In genomic region chr6:73538116-73538779, GRCh38 we compare ENCODE assay signal across 19 cellular contexts. TPM values are rescaled to one million over a fixed set of nuclear protein-coding genes. Genes with fewer than 3 reads are reported as not detected.
A peak's percentile ranks its signal among the peaks of the same experiment; 100 is the strongest.
DNase-seq lines count a peak whose midpoint lies in the region; ATAC-seq, FAIRE-seq and TF ChIP-seq lines count a peak whose summit lies in the region.
"Had no signal": no experiment of that assay in that cellular context is flagged by ENCODE, and none has a peak within 500 bp of the region (broad histone marks: within the 10 kb centered on the region; RNA-seq: fewer than 3 reads in every experiment).

No MANE protein-coding gene starts in this region.

- no peak overlapping the region for H2BK5ac ChIP-seq in H1 (ENCODE audit: low read depth, low read length)

- no peak overlapping the region for H2BK120ac ChIP-seq in H1 (replicated peaks; ENCODE audit: low read depth, low read length)

- H3K27ac Mint-ChIP-seq in HFFc6 (no peak overlapping the region), endodermal cell (no peak overlapping the region)
- H3K27ac Mint-ChIP-seq: GM23338 had no signal

- H3K27ac ChIP-seq in H1 (ENCODE audit: low read depth, low read length) (no peak overlapping the region), transverse colon (no peak overlapping the region), endodermal cell (ENCODE audit: low read depth, low read length) (no peak overlapping the region), lower lobe of right lung (no peak overlapping the region)
- H3K27ac ChIP-seq: HL-60 had no signal

- H3K9me3 ChIP-seq in H1 (ENCODE audit: insufficient read depth in 2 of 2, low read depth in 1 of 2, low read length in 1 of 2) (no peaks in the 10 kb centered on the region), transverse colon (no peaks in the 10 kb centered on the region), endodermal cell (ENCODE audit: control insufficient read depth, low read length) (no peaks in the 10 kb centered on the region), lower lobe of right lung (no peaks in the 10 kb centered on the region)

- no peak for TF ChIP-seq POLR2A in H1 (IDR thresholded peaks at IDR 0.05; ENCODE audit: control extremely low read depth in 1 of 2, low read depth in 2 of 2, low read length in 2 of 2)
- no peak for TF ChIP-seq POLR2A in transverse colon (IDR thresholded peaks at IDR 0.05)

- CTCF ChIA-PET in H1 (lab: Charles Lee; ENCODE audit: partially characterized antibody) = interaction anchor here (2.3 kb wide), 1 partner anchor 21 kb away, joined by 8 read pairs; no protein-coding TSS in a partner anchor

- intact Hi-C loops in transverse colon (cut with DNase I; ENCODE audit: low total_unique reads) = no loop called here
- intact Hi-C loops in lower lobe of right lung (cut with DNase I) = no loop called here

- H4K5ac ChIP-seq in H1 (ENCODE audit: insufficient read length, low read depth, low read length) = no peak overlapping the region

- no peak overlapping the region for H2AK5ac ChIP-seq in H1 (ENCODE audit: low read depth, low read length)

- in situ Hi-C loops in GM13977 (cut with MboI; ENCODE audit: low pct_unique_long_range_greater_than_20kb, low sequenced_read_pairs, unreplicated experiment) = no loop called here
- in situ Hi-C loops in transverse colon (cut with MboI; ENCODE audit: low pct_ligation_motif_present in 1 of 4, low pct_unique_long_range_greater_than_20kb in 1 of 4, low sequenced_read_pairs in 3 of 4) = no loop called here

- H3K4me2 ChIP-seq in H1 (ENCODE audit: insufficient read depth in 1 of 2, low read depth in 2 of 2, low read length in 2 of 2) = no peak overlapping the region
- H3K4me2 ChIP-seq: GM23338 had no signal

- H3K4me3 ChIP-seq in H1 (ENCODE audit: extremely low read depth in 1 of 4, insufficient read depth in 2 of 4, low read depth in 3 of 4, low read length in 4 of 4) (no peak overlapping the region), transverse colon (no peak overlapping the region), endodermal cell (ENCODE audit: low read length) (no peak overlapping the region), lower lobe of right lung (no peak overlapping the region)
- H3K4me3 ChIP-seq: GM23338 had no signal

- no peak overlapping the region for H3K9ac ChIP-seq in H1 (replicated peaks in 1 of 4; ENCODE audit: extremely low read depth in 1 of 4, low read depth in 3 of 4, low read length in 3 of 4)
- no peak overlapping the region for H3K9ac ChIP-seq in endodermal cell (ENCODE audit: extremely low read depth, low read length, poor library complexity, severe bottlenecking)

- H3K4me1 ChIP-seq in H1 (replicated peaks in 1 of 4; ENCODE audit: control insufficient read depth in 3 of 4, insufficient read depth in 4 of 4, low read length in 3 of 4) (no peaks in the 10 kb centered on the region), transverse colon (no peaks in the 10 kb centered on the region), endodermal cell (ENCODE audit: control insufficient read depth, insufficient read depth, low read length) (no peaks in the 10 kb centered on the region), lower lobe of right lung (no peaks in the 10 kb centered on the region)

- H2BK12ac ChIP-seq in H1 (ENCODE audit: low read depth, low read length) = no peak overlapping the region

- H4K91ac ChIP-seq in H1 (replicated peaks; ENCODE audit: insufficient read length, low read length) = no peak overlapping the region

- H2AFZ ChIP-seq in H1 (ENCODE audit: low read length) = no peak overlapping the region
- H2AFZ ChIP-seq: GM23338 had no signal

- no peak overlapping the region for H3K56ac ChIP-seq in H1 (replicated peaks; ENCODE audit: insufficient read length, low read depth, low read length)

- no peak overlapping the region for H3K4ac ChIP-seq in H1 (replicated peaks; ENCODE audit: insufficient read length, low read depth, low read length)

- H2BK20ac ChIP-seq in H1 (ENCODE audit: low read length) = 0 out of 2 replicates have a peak overlapping the region, but pooled peaks have one; percentile 66

- DNase-seq in GM13977 (ENCODE audit: low spot score) = no peak
- no peak for DNase-seq in H1 (ENCODE audit: low read depth in 1 of 2, low spot score in 2 of 2)
- DNase-seq in HFFc6 = no peak
- DNase-seq in transverse colon = no peak
- DNase-seq in endodermal cell = no peak
- DNase-seq in lower lobe of right lung = no peak
- DNase-seq: CD4-positive, alpha-beta memory T cell; DMS79 treated with DMSO at 0.1 percent for 48 hours; NCI-H1105 treated with DMSO at 0.1 percent for 48 hours; NCI-H187 treated with DMSO at 0.1 percent for 48 hours; NCI-H69; NK-92 treated with Interleukin-12 subunit alpha and Interleukin-12 subunit beta, amount 100 ng/mL, for 24 hours; OCI-M1; RPMI8226 had no signal

- H3K36me3 ChIP-seq in H1 (ENCODE audit: control insufficient read depth in 2 of 4, insufficient read depth in 4 of 4, low read length in 3 of 4) (no peaks in the 10 kb centered on the region), transverse colon (no peaks in the 10 kb centered on the region), endodermal cell (ENCODE audit: control insufficient read depth, insufficient read depth, low read length) (no peaks in the 10 kb centered on the region), lower lobe of right lung (no peaks in the 10 kb centered on the region)

- TF ChIP-seq EP300 in H1 (IDR thresholded peaks at IDR 0.05; ENCODE audit: borderline replicate concordance in 1 of 2, low read depth in 2 of 2, low read length in 2 of 2) (no peak), transverse colon (IDR thresholded peaks at IDR 0.05; ENCODE audit: low read depth) (no peak)

- no peaks in the 10 kb centered on the region for H3K79me2 ChIP-seq in H1 (ENCODE audit: control insufficient read depth in 1 of 2, insufficient read depth in 2 of 2, low read length in 2 of 2)

- 90% methylated on average over 10 of the region's 10 CpGs; no CpG with 5 or more reads in 1 of the 2 experiments for WGBS in H1 (ENCODE audit: extremely low coverage in 1 of 2, insufficient coverage in 1 of 2, insufficient read length in 1 of 2, insufficient replicate concordance in 2 of 2, low coverage in 1 of 2, low lambda C conversion rate in 2 of 2, missing lambda C conversion rate in 1 of 2), 2 experiments
- 76 to 83% methylated on average over 3 to 10 of the region's 10 CpGs for WGBS in transverse colon (ENCODE audit: low coverage in 1 of 2), 2 donors
- WGBS in endodermal cell (ENCODE audit: insufficient coverage in 1 of 2, insufficient read length in 1 of 2), 2 experiments = 89 to 91% methylated on average over 4 to 10 of the region's 10 CpGs

- H4K20me1 ChIP-seq in H1 (replicated peaks in 1 of 2; ENCODE audit: control insufficient read depth in 1 of 2, insufficient read depth in 2 of 2, low read length in 2 of 2) = no peaks in the 10 kb centered on the region

- H4K8ac ChIP-seq in H1 (ENCODE audit: extremely low read depth, insufficient read depth, low read length) = no peak overlapping the region

- H3K27me3 Mint-ChIP-seq in HFFc6 (ENCODE audit: insufficient read depth) = peaks cover 2% of the 10 kb centered on the region
- H3K27me3 Mint-ChIP-seq in endodermal cell (ENCODE audit: insufficient read depth) = no peaks in the 10 kb centered on the region
- H3K27me3 Mint-ChIP-seq: CD4-positive, alpha-beta memory T cell had no signal

- no peaks in the 10 kb centered on the region for H3K36me3 Mint-ChIP-seq in HFFc6 (ENCODE audit: low read depth)
- H3K36me3 Mint-ChIP-seq in endodermal cell (ENCODE audit: low read depth) = no peaks in the 10 kb centered on the region
- H3K36me3 Mint-ChIP-seq: CD4-positive, alpha-beta memory T cell had no signal

- no peaks in the 10 kb centered on the region for H3K23me2 ChIP-seq in H1 (ENCODE audit: low read depth, low read length)

- peak; percentile 6 for TF ChIP-seq CTCF in GM13977 (IDR thresholded peaks at IDR 0.05; ENCODE audit: extremely low read depth, insufficient read depth, missing control alignments)
- no peak for TF ChIP-seq CTCF in H1 (IDR thresholded peaks at IDR 0.05; ENCODE audit: control extremely low read depth in 1 of 3, insufficient read depth in 1 of 3, low read depth in 1 of 3, low read length in 3 of 3)
- no peak for TF ChIP-seq CTCF in HFFc6 (IDR thresholded peaks at IDR 0.05)
- no peak for TF ChIP-seq CTCF in transverse colon (IDR thresholded peaks at IDR 0.05)
- TF ChIP-seq CTCF in endodermal cell (conservative IDR thresholded peaks at IDR 0.05) = no peak
- TF ChIP-seq CTCF in lower lobe of right lung (IDR thresholded peaks at IDR 0.05) = no peak

- no peak overlapping the region for H3K14ac ChIP-seq in H1 (ENCODE audit: insufficient read length)

- H3K23ac ChIP-seq in H1 (ENCODE audit: insufficient read length) = no peak overlapping the region

- H2BK15ac ChIP-seq in H1 (ENCODE audit: low read length) = no peak overlapping the region

- no peak overlapping the region for H3K18ac ChIP-seq in H1 (ENCODE audit: extremely low read depth, low read length)

- FAIRE-seq in H1 (lab: Jason Lieb, UNC) = no peak
- FAIRE-seq: HTR-8/SVneo had no signal

- H3K27me3 ChIP-seq in H1 (replicated peaks in 1 of 4; ENCODE audit: control insufficient read depth in 3 of 4, extremely low read depth in 1 of 4, insufficient read depth in 3 of 4, low read length in 3 of 4) (no peaks in the 10 kb centered on the region), transverse colon (no peaks in the 10 kb centered on the region), endodermal cell (ENCODE audit: control insufficient read depth, insufficient read depth, low read length, poor library complexity, severe bottlenecking) (no peaks in the 10 kb centered on the region), lower lobe of right lung (ENCODE audit: low read depth) (no peaks in the 10 kb centered on the region)

- ATAC-seq in GM19351 (IDR thresholded peaks at IDR 0.05; ENCODE audit: unreplicated experiment) = peak; percentile 5
- peak; percentile 16 for ATAC-seq in HG03039 (IDR thresholded peaks at IDR 0.05; ENCODE audit: unreplicated experiment)
- ATAC-seq in lower lobe of right lung = no peak
- ATAC-seq: GM23338 had no signal

- no peaks in the 10 kb centered on the region for H3K9me3 Mint-ChIP-seq in HFFc6
- no peaks in the 10 kb centered on the region for H3K9me3 Mint-ChIP-seq in endodermal cell
- H3K9me3 Mint-ChIP-seq: GM23338 had no signal

- no peak for TF ChIP-seq RAD21 in H1 (IDR thresholded peaks at IDR 0.05 in 1 of 2, conservative IDR thresholded peaks at IDR 0.05 in 1 of 2; ENCODE audit: low read depth in 2 of 2, low read length in 2 of 2)

- H3K4me1 Mint-ChIP-seq in HFFc6 (ENCODE audit: low read depth) (no peaks in the 10 kb centered on the region), endodermal cell (peaks cover 6% of the 10 kb centered on the region)
- H3K4me1 Mint-ChIP-seq: CD4-positive, alpha-beta memory T cell; GM23338 had no signal

- H3K79me1 ChIP-seq in H1 (ENCODE audit: low read depth, low read length) = no peaks in the 10 kb centered on the region

- H3K4me3 Mint-ChIP-seq in HFFc6 (no peak overlapping the region), endodermal cell (no peak overlapping the region)
- H3K4me3 Mint-ChIP-seq: CD4-positive, alpha-beta memory T cell; GM23338 had no signal

- POLR2A ChIA-PET in H1 (lab: Charles Lee; ENCODE audit: partially characterized antibody) = interaction anchor here (0.8 to 2.8 kb wide), 5 partner anchors 19 to 49 kb away, joined by 3 to 11 read pairs (median 10); no protein-coding TSS in a partner anchor

RNA-seq across cellular contexts. Expression of gene EEF1A1, which starts 17.4 kb away (rescaled TPM):
- total RNA-seq in H1 (2021; fragmentation: NEBNext Ultra II Directional; extraction: Animal tissue kit (Norgen Biotek cat#: 25700)) = 13,468 and 13,823 TPM in 2 replicates
- polyA plus RNA-seq in H1 (2011; rRNA removed) = 10,552 and 13,927 TPM in 2 replicates
- polyA plus RNA-seq in H1 (2011; cell fraction: cytosol; rRNA removed) = 16,498 TPM
- 10,268 TPM for polyA plus RNA-seq in H1 (2011; cell fraction: nucleus; rRNA removed)
- polyA plus RNA-seq in H1 (2012, experiment 1 of 2) = 14,752 to 19,552 TPM (median 16,169 TPM) in 4 replicates
- polyA plus RNA-seq in H1 (2012, experiment 2 of 2) = 2,073 TPM
- polyA plus RNA-seq in H1 (2013, experiment 1 of 2) = 13,042 TPM
- 13,003 TPM for polyA plus RNA-seq in H1 (2013, experiment 2 of 2)
- polyA minus RNA-seq in H1 (2011; rRNA and poly(A)+ RNA removed) = 13,556 and 16,300 TPM in 2 replicates
- polyA minus RNA-seq in H1 (2011; cell fraction: cytosol; rRNA and poly(A)+ RNA removed) = 5,618 TPM
- polyA minus RNA-seq in H1 (2011; cell fraction: nucleus; rRNA and poly(A)+ RNA removed) = 6,584 TPM
- over 10,000 TPM in 4 of 6 experiments, 1,000 to 10,000 TPM in 2; 8,709 to 10,268 (median 10,123) TPM for total RNA-seq in HFFc6 (2021; fragmentation: NEBNext Ultra II Directional; extraction: Animal tissue kit (Norgen Biotek cat#: 25700))
- 1,000 to 10,000 TPM; 2,654 to 8,743 (median 5,443) TPM for total RNA-seq in transverse colon
- over 10,000 TPM in 1 of 2 donors, 1,000 to 10,000 TPM in 1; 8,118 to 11,075 TPM for total RNA-seq in endodermal cell
- 8,040 TPM for polyA plus RNA-seq in endodermal cell (2013, experiment 1 of 2)
- 7,552 TPM for polyA plus RNA-seq in endodermal cell (2013, experiment 2 of 2)
- 9,415 TPM for total RNA-seq in lower lobe of right lung

Comparison
In these comparisons a context has a peak if more than half of its experiments do, and no peak if none do; other contexts are left out.
1. ATAC-seq: peak in GM19351 (single experiment) and HG03039 (single experiment); none in lower lobe of right lung (0 of 2).